In genomic region chr13:47719164-47719563, GRCh38 we compare ENCODE assay signal across 30 cellular contexts.
DNase-seq lines count a peak whose midpoint lies in the region; ATAC-seq, FAIRE-seq and TF ChIP-seq lines count a peak whose summit lies in the region.
"Had no signal": no experiment of that assay in that cellular context is flagged by ENCODE, and none has a peak within 500 bp of the region (broad histone marks: within the 10 kb centered on the region; RNA-seq: fewer than 3 reads in every experiment).

No MANE protein-coding gene starts in this region.

- no peak overlapping the region for H3K27ac ChIP-seq in HepG2 (ENCODE audit: extremely low read length, insufficient read depth, low read length)
- no peak overlapping the region for H3K27ac ChIP-seq in right lobe of liver
- H3K27ac ChIP-seq: 22Rv1; A549; BLaER1; BLaER1 treated with 17β-estradiol and CSF1 and Interleukin-3, amounts not matched to agents 10 nM and 100 nM; C4-2B had no signal

- no peaks in the 10 kb centered on the region for H3K79me2 ChIP-seq in HepG2 (ENCODE audit: insufficient read depth, low read length)

- ATAC-seq in HepG2 (no peak), right lobe of liver (no peak)
- ATAC-seq: A549; CD8-positive, alpha-beta T cell had no signal

- CTCF ChIA-PET in HepG2 (lab: Yijun Ruan, JAX; ENCODE audit: low intra/inter-chr PET ratio, low total read pairs), result no interaction called here
- CTCF ChIA-PET in HEK293T (lab: Yijun Ruan, JAX), result no interaction called here

- TF ChIP-seq RAD21 in HepG2 (CRISPR knock-in tag; IDR thresholded peaks at IDR 0.05), result no peak

- intact Hi-C loops in HepG2 (cut with micrococcal nuclease; ENCODE audit: unreplicated experiment), result no loop called here
- intact Hi-C loops in right lobe of liver (cut with DNase I), result no loop called here

- H3K4me3 ChIP-seq in HepG2 (replicated peaks in 1 of 3; ENCODE audit: insufficient read depth in 1 of 3, low read depth in 2 of 3, low read length in 3 of 3) (no peak overlapping the region), right lobe of liver (no peak overlapping the region)
- H3K4me3 ChIP-seq: A549; BLaER1; BLaER1 treated with 17β-estradiol and CSF1 and Interleukin-3, amounts not matched to agents 10 nM and 100 nM had no signal

- H3K9ac ChIP-seq in HepG2 (ENCODE audit: insufficient read depth, low read depth, low read length), result no peak overlapping the region
- H3K9ac ChIP-seq: BLaER1; BLaER1 treated with 17β-estradiol and CSF1 and Interleukin-3, amounts not matched to agents 10 nM and 100 nM had no signal

- in situ Hi-C loops in HepG2 (cut with HindIII; ENCODE audit: extremely low pct_ligation_motif_present, low pct_unique_long_range_greater_than_20kb), result no loop called here

- 0% methylated on average over 2 of the region's 2 CpGs for WGBS in HepG2 (ENCODE audit: low lambda C conversion rate)
- 63% methylated on average over 2 of the region's 2 CpGs for WGBS in right lobe of liver (ENCODE audit: insufficient coverage, low coverage, low lambda C conversion rate, missing lambda C conversion rate)

- no peaks in the 10 kb centered on the region for H3K9me3 ChIP-seq in HepG2 (ENCODE audit: low read length)
- no peaks in the 10 kb centered on the region for H3K9me3 ChIP-seq in right lobe of liver
- H3K9me3 ChIP-seq: A549; BE2C; BLaER1; BLaER1 treated with 17β-estradiol and CSF1 and Interleukin-3, amounts not matched to agents 10 nM and 100 nM; Caco-2 had no signal

- H3K27me3 ChIP-seq in HepG2 (ENCODE audit: control insufficient read depth in 1 of 2, insufficient read depth in 2 of 2, low read length in 2 of 2), result no peaks in the 10 kb centered on the region
- H3K27me3 ChIP-seq in right lobe of liver, result no peaks in the 10 kb centered on the region
- H3K27me3 ChIP-seq: BLaER1; BLaER1 treated with 17β-estradiol and CSF1 and Interleukin-3, amounts not matched to agents 10 nM and 100 nM had no signal

- TF ChIP-seq CTCF in HepG2 (CRISPR knock-in tag; IDR thresholded peaks at IDR 0.05) (no peak), right lobe of liver (IDR thresholded peaks at IDR 0.05) (no peak)

- no peak overlapping the region for H3K4me2 ChIP-seq in HepG2 (ENCODE audit: low read depth, low read length)
- H3K4me2 ChIP-seq: A549; BLaER1; BLaER1 treated with 17β-estradiol and CSF1 and Interleukin-3, amounts not matched to agents 10 nM and 100 nM had no signal

- H3K36me3 ChIP-seq in HepG2 (replicated peaks in 1 of 2; ENCODE audit: control insufficient read depth in 1 of 2, insufficient read depth in 2 of 2, low read length in 2 of 2) (no peaks in the 10 kb centered on the region), right lobe of liver (no peaks in the 10 kb centered on the region)
- H3K36me3 ChIP-seq: BE2C; BLaER1; BLaER1 treated with 17β-estradiol and CSF1 and Interleukin-3, amounts not matched to agents 10 nM and 100 nM had no signal

- H3K4me1 ChIP-seq in HepG2 (ENCODE audit: insufficient read depth, low read length), result no peaks in the 10 kb centered on the region
- no peaks in the 10 kb centered on the region for H3K4me1 ChIP-seq in right lobe of liver
- H3K4me1 ChIP-seq: A549; BE2C; BLaER1; BLaER1 treated with 17β-estradiol and CSF1 and Interleukin-3, amounts not matched to agents 10 nM and 100 nM; Caco-2 had no signal

- TF ChIP-seq EP300 in HepG2 (IDR thresholded peaks at IDR 0.05; ENCODE audit: low read depth in 2 of 2, low read length in 2 of 2) (no peak), HepG2 (CRISPR knock-in tag; IDR thresholded peaks at IDR 0.05; ENCODE audit: borderline replicate concordance) (no peak)

- FAIRE-seq in HepG2 (lab: Jason Lieb, UNC), result no peak
- FAIRE-seq: A204.1, A549, D721Med had no signal

- DNase-seq in HepG2 (ENCODE audit: low spot score) (no peak), right lobe of liver (no peak), HEK293T (ENCODE audit: extremely low spot score) (no peak)
- no peak for DNase-seq in effector CD4-positive, alpha-beta T cell
- DNase-seq: 8988T; ACHN; AML-193; BE2C; C1 segment of cervical spinal cord; Caco-2; Calu3; CD4-positive, alpha-beta memory T cell; CD4-positive, alpha-beta T cell; CD4-positive, CD25-positive, alpha-beta regulatory T cell; CD8-positive, alpha-beta memory T cell; COR-L47; DMS 273 treated with DMSO at 0.1 percent for 48 hours; DMS153; DMS79; DMS79 treated with DMSO at 0.1 percent for 48 hours; DND-41; EL had no signal

- POLR2A ChIA-PET in HepG2 (lab: Yijun Ruan, JAX) (no interaction called here), HEK293T (lab: Yijun Ruan, JAX) (no interaction called here)

- TF ChIP-seq POLR2A in HepG2 (IDR thresholded peaks at IDR 0.05; ENCODE audit: insufficient read depth in 1 of 2, low read depth in 2 of 2, low read length in 2 of 2) (no peak), right lobe of liver (IDR thresholded peaks at IDR 0.05) (no peak)

- no TSS peak for BruUV-seq in HepG2 (replicated peaks; lab: Mats Ljungman, UMichigan)

- no peaks in the 10 kb centered on the region for H4K20me1 ChIP-seq in HepG2 (ENCODE audit: insufficient read depth, low read length)
- H4K20me1 ChIP-seq: BLaER1; BLaER1 treated with 17β-estradiol and CSF1 and Interleukin-3, amounts not matched to agents 10 nM and 100 nM had no signal

- no peak overlapping the region for H2AFZ ChIP-seq in HepG2 (ENCODE audit: low read length)

TF ChIP-seq in HEK293T, 16 proteins besides CTCF, POLR2A, EP300 and RAD21:
- TF ChIP-seq ELF4 (IDR thresholded peaks at IDR 0.05) (peak; percentile 66; the same call in 1 of the 2 replicates), NFRKB (IDR thresholded peaks at IDR 0.05) (no peak)
TF ChIP-seq in HEK293T: peak in this region for 1.
